In genomic region chr1:228445867-228446584, GRCh38 we compare ENCODE assay signal across 8 cellular contexts. TPM values are rescaled to one million over a fixed set of nuclear protein-coding genes. Genes with fewer than 3 reads are reported as not detected.
A peak's percentile ranks its signal among the peaks of the same experiment; 100 is the strongest.
DNase-seq lines count a peak whose midpoint lies in the region; ATAC-seq and TF ChIP-seq lines count a peak whose summit lies in the region.

No MANE protein-coding gene starts in this region.

- intact Hi-C loops in Caco-2 (cut with micrococcal nuclease; ENCODE audit: unreplicated experiment), result no loop called here
- intact Hi-C loops in activated B cell treated with CpG ODN at 0.5 μM for 24 hours (cut with micrococcal nuclease), result no loop called here
- intact Hi-C loops in testis (cut with DNase I; ENCODE audit: low total_unique reads), result no loop called here

- H3K4me3 Mint-ChIP-seq in Caco-2 (ENCODE audit: unreplicated experiment) (peak overlapping the region; percentile 73), activated B cell treated with CpG ODN at 0.5 μM for 24 hours (peak overlapping the region; percentile 75)

- no peaks in the 10 kb centered on the region for H3K9me3 ChIP-seq in Caco-2
- no peaks in the 10 kb centered on the region for H3K9me3 ChIP-seq in mucosa of stomach (ENCODE audit: control insufficient read depth, low read length)
- no peaks in the 10 kb centered on the region for H3K9me3 ChIP-seq in testis

- H3K36me3 Mint-ChIP-seq in Caco-2 (ENCODE audit: insufficient read depth, unreplicated experiment) (peaks cover 13% of the 10 kb centered on the region), activated B cell treated with CpG ODN at 0.5 μM for 24 hours (ENCODE audit: low read depth) (no peaks in the 10 kb centered on the region)

- TF ChIP-seq CTCF in Caco-2 (IDR thresholded peaks at IDR 0.05; ENCODE audit: insufficient read depth in 1 of 2, low read depth in 1 of 2, low read length in 1 of 2, severe bottlenecking in 1 of 2, unreplicated experiment in 1 of 2), result no peak
- TF ChIP-seq CTCF in activated B cell treated with CpG ODN at 0.5 μM for 24 hours (IDR thresholded peaks at IDR 0.05), result no peak
- no peak for TF ChIP-seq CTCF in epithelial cell of proximal tubule (conservative IDR thresholded peaks at IDR 0.05; ENCODE audit: low read depth, low read length)
- TF ChIP-seq CTCF in testis (IDR thresholded peaks at IDR 0.05), result no peak

- POLR2A ChIA-PET in Caco-2 (lab: Charles Lee) (no interaction called here), activated B cell treated with CpG ODN at 0.5 μM for 24 hours (lab: Charles Lee) (interaction anchor here (0.6 kb wide), 1 partner anchor 39 kb away, joined by 6 read pairs; the partner anchor contains the start of gene TRIM11), HEK293T (lab: Yijun Ruan, JAX) (interaction anchor here (1.7 kb wide), 1 partner anchor 11 kb away, joined by 8 read pairs; no protein-coding TSS in a partner anchor)

- no peaks in the 10 kb centered on the region for H3K36me3 ChIP-seq in Caco-2 (ENCODE audit: control insufficient read depth, insufficient read depth, low read length)
- H3K36me3 ChIP-seq in mucosa of stomach (ENCODE audit: control insufficient read depth, insufficient read depth, low read length), result no peaks in the 10 kb centered on the region
- H3K36me3 ChIP-seq in testis (ENCODE audit: low read depth, missing control alignments), result no peaks in the 10 kb centered on the region

- peak overlapping the region; percentile 31 for H3K9ac ChIP-seq in mucosa of stomach (ENCODE audit: low read length)

- peak; percentile 75 for ATAC-seq in GM21825 (IDR thresholded peaks at IDR 0.05; ENCODE audit: unreplicated experiment)
- peak; percentile 58 for ATAC-seq in activated B cell treated with CpG ODN at 0.5 μM for 24 hours (ENCODE audit: low read depth)
- ATAC-seq in HG03196 (IDR thresholded peaks at IDR 0.05; ENCODE audit: unreplicated experiment), result no peak

- BruUV-seq in Caco-2 (replicated peaks; lab: Mats Ljungman, UMichigan), result no TSS peak

- no peak for TF ChIP-seq POLR2A in testis (IDR thresholded peaks at IDR 0.05)

- H3K9me3 Mint-ChIP-seq in Caco-2 (ENCODE audit: unreplicated experiment) (no peaks in the 10 kb centered on the region), activated B cell treated with CpG ODN at 0.5 μM for 24 hours (no peaks in the 10 kb centered on the region)

- WGBS in testis, 2 donors, result 6 to 10% methylated on average over 36 to 50 of the region's 50 CpGs

- H3K27me3 Mint-ChIP-seq in Caco-2 (ENCODE audit: insufficient read depth, unreplicated experiment) (no peaks in the 10 kb centered on the region), activated B cell treated with CpG ODN at 0.5 μM for 24 hours (peaks cover 65% of the 10 kb centered on the region)

- H3K4me3 ChIP-seq in Caco-2 (ENCODE audit: low read depth, low read length), result peak overlapping the region; percentile 36
- H3K4me3 ChIP-seq in epithelial cell of proximal tubule (ENCODE audit: low read depth, low read length), result peak overlapping the region; percentile 59
- no peak overlapping the region for H3K4me3 ChIP-seq in mucosa of stomach (ENCODE audit: low read length)
- peak overlapping the region; percentile 1 to 62 for H3K4me3 ChIP-seq in testis

- CTCF ChIA-PET in Caco-2 (lab: Charles Lee), result no interaction called here
- CTCF ChIA-PET in activated B cell treated with CpG ODN at 0.5 μM for 24 hours (lab: Charles Lee), result no interaction called here
- CTCF ChIA-PET in HEK293T (lab: Yijun Ruan, JAX), result no interaction called here

- H3K4me1 Mint-ChIP-seq in Caco-2 (ENCODE audit: low read depth, unreplicated experiment) (peaks cover 18% of the 10 kb centered on the region), activated B cell treated with CpG ODN at 0.5 μM for 24 hours (peaks cover 13% of the 10 kb centered on the region)

- no peaks in the 10 kb centered on the region for H3K27me3 ChIP-seq in Caco-2 (replicated peaks; ENCODE audit: control insufficient read depth, insufficient read depth, low read length)
- peaks cover 46% of the 10 kb centered on the region for H3K27me3 ChIP-seq in mucosa of stomach (ENCODE audit: control insufficient read depth, insufficient read depth, low read length)
- H3K27me3 ChIP-seq in testis, result no peaks in the 10 kb centered on the region

- H3K27ac Mint-ChIP-seq in Caco-2 (ENCODE audit: unreplicated experiment), result peak overlapping the region; percentile 47
- H3K27ac Mint-ChIP-seq in activated B cell treated with CpG ODN at 0.5 μM for 24 hours, result no peak overlapping the region

- H3K4me1 ChIP-seq in Caco-2 (peaks cover 30% of the 10 kb centered on the region), mucosa of stomach (ENCODE audit: control insufficient read depth, insufficient read depth, low read length) (peaks cover 12% of the 10 kb centered on the region), testis (peaks cover 5% of the 10 kb centered on the region)

- H3K27ac ChIP-seq in testis, result no peak overlapping the region

- DNase-seq in Caco-2, result peak in 1 of 2 experiments; percentile 28
- DNase-seq in activated B cell treated with CpG ODN at 0.5 μM for 24 hours, result no peak
- DNase-seq in epithelial cell of proximal tubule (ENCODE audit: low read depth), result no peak
- peak; percentile 52 for DNase-seq in testis
- no peak for DNase-seq in HEK293T (ENCODE audit: extremely low spot score)

TF ChIP-seq in HEK293T, 16 proteins besides CTCF, POLR2A, EP300 and RAD21:
- no peak for TF ChIP-seq FOXK2 (IDR thresholded peaks at IDR 0.05)
- TF ChIP-seq FOXM1 (IDR thresholded peaks at IDR 0.05; ENCODE audit: borderline replicate concordance), result no peak
- no peak for TF ChIP-seq NFRKB (IDR thresholded peaks at IDR 0.05)
- TF ChIP-seq BHLHE40 (IDR thresholded peaks at IDR 0.05; ENCODE audit: borderline replicate concordance), result no peak
- no peak for TF ChIP-seq LEF1 (IDR thresholded peaks at IDR 0.05; ENCODE audit: borderline replicate concordance)
- no peak for TF ChIP-seq TARDBP (IDR thresholded peaks at IDR 0.05)

RNA-seq across cellular contexts. Expression of gene TRIM17, which starts 29.4 kb away (rescaled TPM):
- total RNA-seq in Caco-2 (2022) (4.0 and 4.5 TPM in 2 replicates), activated B cell treated with CpG ODN at 0.5 μM for 24 hours (not detected in 2 replicates), epithelial cell of proximal tubule (1.7 and 10.4 TPM in 2 replicates), testis (10 to 100 TPM; 21.4 to 33.6 TPM)
- 37.4 TPM for polyA plus RNA-seq in testis (ENCODE audit: insufficient read depth, low read depth, low replicate concordance)

RNA-seq across cellular contexts. Expression of gene TRIM11, which starts 39.4 kb away (rescaled TPM):
- total RNA-seq in Caco-2 (2022) (48.3 and 51.7 TPM in 2 replicates), activated B cell treated with CpG ODN at 0.5 μM for 24 hours (39.5 and 41.5 TPM in 2 replicates), epithelial cell of proximal tubule (40.2 and 40.3 TPM in 2 replicates), testis (10 to 100 TPM; 30.1 to 37.8 TPM)
- polyA plus RNA-seq in testis (ENCODE audit: insufficient read depth, low read depth, low replicate concordance), result 19.5 TPM

RNA-seq across cellular contexts. Expression of gene RNF187, which starts 41.2 kb away (rescaled TPM):
- total RNA-seq in Caco-2 (2022), result 128 and 164 TPM in 2 replicates
- total RNA-seq in activated B cell treated with CpG ODN at 0.5 μM for 24 hours, result 64.0 and 73.0 TPM in 2 replicates
- 31.1 and 34.7 TPM in 2 replicates for total RNA-seq in epithelial cell of proximal tubule
- total RNA-seq in testis, result 100 to 1,000 TPM in 1 of 2 donors, 10 to 100 TPM in 1; 86.8 to 109 TPM
- 49.3 TPM for polyA plus RNA-seq in testis (ENCODE audit: insufficient read depth, low read depth, low replicate concordance)
